ENCODE assay signal across 30 cellular contexts in genomic region chr13:67018775-67019174, GRCh38.
"Had no signal": no experiment of that assay in that cellular context is flagged by ENCODE, and none has a peak within 500 bp of the region (broad histone marks: within the 10 kb centered on the region; RNA-seq: fewer than 3 reads in every experiment).

No MANE protein-coding gene starts in this region.

- DNase-seq: activated B cell treated with CpG ODN at 0.5 μM for 24 hours; activated CD4-positive, alpha-beta T cell treated with anti-CD3 and anti-CD28 coated beads for 48 hours; activated CD4-positive, alpha-beta T cell treated with anti-CD3 and anti-CD28 coated beads, Interleukin-2, amount 50 U/mL, for 1 hour; activated CD4-positive, alpha-beta T cell treated with anti-CD3 and anti-CD28 coated beads, Interleukin-2, amount 50 U/mL, for 48 hours; activated CD8-positive, alpha-beta memory T cell treated with anti-CD3 and anti-CD28 coated beads for 24 hours; activated CD8-positive, alpha-beta T cell treated with anti-CD3 and anti-CD28 coated beads for 36 hours; activated effector memory CD4-positive, alpha-beta T cell treated with Interleukin-2 at 50 U/mL for 16 hours; activated gamma-delta T cell treated with Interleukin-2 at 50 U/mL for 16 hours; activated naive CD4-positive, alpha-beta T cell treated with anti-CD3 and anti-CD28 coated beads, Interleukin-2, amount 50 U/mL, for 16 hours; activated naive CD4-positive, alpha-beta T cell treated with Interleukin-2 at 50 U/mL for 16 hours; activated T-cell treated with anti-CD3 and anti-CD28 coated beads, Interleukin-2, amount 50 U/mL, for 4 hours; amniotic stem cell; aorta; body of pancreas; caudate nucleus; cortex of kidney; dermis blood vessel endothelial cell; effector CD8-positive, alpha-beta T cell; esophagus squamous epithelium; foreskin melanocyte; heart right ventricle; T-helper 17 cell; T1000; WERI-Rb-1 had no signal

- H3K27me3 Mint-ChIP-seq: activated B cell treated with CpG ODN at 0.5 μM for 24 hours; activated CD8-positive, alpha-beta T cell treated with anti-CD3 and anti-CD28 coated beads for 36 hours; activated T-helper 17 cell treated with anti-CD3 and anti-CD28 coated beads, Interleukin-2, amount 50 U/mL, for 72 hours; T-helper 17 cell had no signal

- H3K9me3 ChIP-seq: body of pancreas, esophagus squamous epithelium, gastroesophageal sphincter, heart right ventricle had no signal

- H3K4me1 Mint-ChIP-seq: activated T-helper 17 cell treated with anti-CD3 and anti-CD28 coated beads, Interleukin-2, amount 50 U/mL, for 72 hours; T-helper 17 cell had no signal

- H3K4me3 Mint-ChIP-seq: activated B cell treated with CpG ODN at 0.5 μM for 24 hours; activated CD8-positive, alpha-beta T cell treated with anti-CD3 and anti-CD28 coated beads for 36 hours; activated naive CD8-positive, alpha-beta T cell; activated T-cell treated with anti-CD3 and anti-CD28 coated beads, Interleukin-2, amount 50 U/mL, for 4 hours; activated T-helper 17 cell treated with anti-CD3 and anti-CD28 coated beads, Interleukin-2, amount 50 U/mL, for 72 hours; T-helper 17 cell; T-helper 2 cell treated with Interferon-gamma antibody and Interleukin-4, amounts not matched to agents 5 μg/mL and 100 μg/mL, for 36 hours had no signal

- H3K4me3 ChIP-seq: body of pancreas, esophagus squamous epithelium, gastroesophageal sphincter, heart right ventricle had no signal

- H3K27me3 ChIP-seq: body of pancreas, esophagus squamous epithelium, gastroesophageal sphincter, heart right ventricle had no signal

- H3K36me3 ChIP-seq: esophagus squamous epithelium, gastroesophageal sphincter, heart right ventricle, WERI-Rb-1 had no signal

- H3K36me3 Mint-ChIP-seq: activated naive CD8-positive, alpha-beta T cell had no signal

- H3K9me3 Mint-ChIP-seq: activated B cell treated with CpG ODN at 0.5 μM for 24 hours; T-helper 2 cell treated with Interferon-gamma antibody and Interleukin-4, amounts not matched to agents 5 μg/mL and 100 μg/mL, for 36 hours had no signal

- H3K27ac ChIP-seq: body of pancreas, epithelial cell of prostate, esophagus squamous epithelium, gastroesophageal sphincter, heart right ventricle, WERI-Rb-1 had no signal

- H3K4me1 ChIP-seq: body of pancreas, esophagus squamous epithelium, gastroesophageal sphincter, heart right ventricle had no signal

- H3K27ac Mint-ChIP-seq: activated B cell treated with CpG ODN at 0.5 μM for 24 hours; activated CD8-positive, alpha-beta T cell treated with anti-CD3 and anti-CD28 coated beads for 36 hours; activated naive CD8-positive, alpha-beta T cell; activated T-helper 17 cell treated with anti-CD3 and anti-CD28 coated beads, Interleukin-2, amount 50 U/mL, for 72 hours; T-helper 17 cell; T-helper 2 cell treated with Interferon-gamma antibody and Interleukin-4, amounts not matched to agents 5 μg/mL and 100 μg/mL, for 36 hours had no signal

- ATAC-seq: activated CD4-positive, CD25-positive, alpha-beta regulatory T cell treated with anti-CD3 and anti-CD28 coated beads, Interleukin-2, amount 50 U/mL, for 24 hours; activated CD8-positive, alpha-beta T cell treated with anti-CD3 and anti-CD28 coated beads for 36 hours; activated T-cell treated with anti-CD3 and anti-CD28 coated beads, Interleukin-2, amount 50 U/mL, for 4 hours; activated T-helper 17 cell treated with anti-CD3 and anti-CD28 coated beads, Interleukin-2, amount 50 U/mL, for 72 hours; body of pancreas; gastroesophageal sphincter; heart right ventricle; T-helper 17 cell had no signal
